9 cellular contexts compared by ENCODE assay signal in genomic region chr12:108457006-108457733, GRCh38. TPM values are rescaled to one million over a fixed set of nuclear protein-coding genes. Genes with fewer than 3 reads are reported as not detected.
A peak's percentile ranks its signal among the peaks of the same experiment; 100 is the strongest.
DNase-seq lines count a peak whose midpoint lies in the region; ATAC-seq, FAIRE-seq and TF ChIP-seq lines count a peak whose summit lies in the region.
"Had no signal": no experiment of that assay in that cellular context is flagged by ENCODE, and none has a peak within 500 bp of the region (broad histone marks: within the 10 kb centered on the region; RNA-seq: fewer than 3 reads in every experiment).

No MANE protein-coding gene starts in this region.

- peaks cover 19% of the 10 kb centered on the region for H3K27me3 Mint-ChIP-seq in activated CD4-positive, alpha-beta memory T cell treated with anti-CD3 and anti-CD28 coated beads, Interleukin-2, amount 10 ng/mL, durations not matched to agents 7 days and 5 days

- DNase-seq in GM10248 (ENCODE audit: extremely low spot score) (peak; percentile 75), LoVo (ENCODE audit: low spot score) (peak; percentile 61), RPMI8226 (peak; percentile 70), epithelial cell of proximal tubule (ENCODE audit: low read depth) (no peak), mucosa of gallbladder (ENCODE audit: low spot score) (peak; percentile 19)
- no peak for DNase-seq in activated CD4-positive, alpha-beta memory T cell treated with anti-CD3 and anti-CD28 coated beads, Interleukin-2, amount 10 ng/mL, durations not matched to agents 7 days and 5 days

- CTCF ChIA-PET in GM10248 (lab: Yijun Ruan, JAX): interaction anchor here (0.7 to 3.1 kb wide), 41 partner anchors 9 to 538 kb away, joined by 3 to 29 read pairs (median 4); no protein-coding TSS in a partner anchor
- CTCF ChIA-PET in activated CD4-positive, alpha-beta memory T cell treated with anti-CD3 and anti-CD28 coated beads, Interleukin-2, amount 10 ng/mL, durations not matched to agents 7 days and 5 days (lab: Charles Lee): interaction anchor here (0.6 to 2.3 kb wide), 16 partner anchors 9 to 539 kb away, joined by 3 to 11 read pairs (median 4); partner anchors contain the start of gene WSCD2

- no peak overlapping the region for H3K4me3 ChIP-seq in epithelial cell of proximal tubule (ENCODE audit: low read depth, low read length)

- no peaks in the 10 kb centered on the region for H3K36me3 Mint-ChIP-seq in activated CD4-positive, alpha-beta memory T cell treated with anti-CD3 and anti-CD28 coated beads, Interleukin-2, amount 10 ng/mL, durations not matched to agents 7 days and 5 days (ENCODE audit: low read depth)

- TF ChIP-seq CTCF in GM10248 (IDR thresholded peaks at IDR 0.05; ENCODE audit: control extremely low read depth, extremely low read depth, low read depth, missing control alignments): peak; percentile 72
- TF ChIP-seq CTCF in epithelial cell of proximal tubule (conservative IDR thresholded peaks at IDR 0.05; ENCODE audit: low read depth, low read length): peak; percentile 81

- H3K4me1 Mint-ChIP-seq in activated CD4-positive, alpha-beta memory T cell treated with anti-CD3 and anti-CD28 coated beads, Interleukin-2, amount 10 ng/mL, durations not matched to agents 7 days and 5 days: peaks cover 3% of the 10 kb centered on the region

- peak; percentile 68 for FAIRE-seq in A204.1 (lab: Jason Lieb, UNC)
- FAIRE-seq: endometrium had no signal

- POLR2A ChIA-PET in GM10248 (lab: Yijun Ruan, JAX): no interaction called here
- POLR2A ChIA-PET in activated CD4-positive, alpha-beta memory T cell treated with anti-CD3 and anti-CD28 coated beads, Interleukin-2, amount 10 ng/mL, durations not matched to agents 7 days and 5 days (lab: Charles Lee): no interaction called here

- no peak overlapping the region for H3K27ac Mint-ChIP-seq in activated CD4-positive, alpha-beta memory T cell treated with anti-CD3 and anti-CD28 coated beads, Interleukin-2, amount 10 ng/mL, durations not matched to agents 7 days and 5 days

- H3K4me3 Mint-ChIP-seq in activated CD4-positive, alpha-beta memory T cell treated with anti-CD3 and anti-CD28 coated beads, Interleukin-2, amount 10 ng/mL, durations not matched to agents 7 days and 5 days: no peak overlapping the region

- ATAC-seq in HG03571 (IDR thresholded peaks at IDR 0.05; ENCODE audit: unreplicated experiment): no peak

- no peaks in the 10 kb centered on the region for H3K9me3 Mint-ChIP-seq in activated CD4-positive, alpha-beta memory T cell treated with anti-CD3 and anti-CD28 coated beads, Interleukin-2, amount 10 ng/mL, durations not matched to agents 7 days and 5 days

RNA-seq across cellular contexts. Expression of gene FICD, which starts 57.9 kb away (rescaled TPM):
- total RNA-seq in epithelial cell of proximal tubule (3.2 and 3.3 TPM in 2 replicates), mucosa of gallbladder (7.6 TPM)
- 1 to 10 TPM; 6.3 to 7.1 TPM for total RNA-seq in activated CD4-positive, alpha-beta memory T cell treated with anti-CD3 and anti-CD28 coated beads, Interleukin-2, amount 10 ng/mL, durations not matched to agents 7 days and 5 days

Comparison
In these comparisons a context has a peak if more than half of its experiments do, and no peak if none do; other contexts are left out.
1. DNase-seq: peak in GM10248 (single experiment), LoVo (single experiment), RPMI8226 (single experiment) and mucosa of gallbladder (single experiment); none in epithelial cell of proximal tubule (single experiment) and activated CD4-positive, alpha-beta memory T cell treated with anti-CD3 and anti-CD28 coated beads, Interleukin-2, amount 10 ng/mL, durations not matched to agents 7 days and 5 days (single experiment).